1 cellular context compared by ENCODE assay signal in genomic region chr12:25713264-25713663, GRCh38.
TF ChIP-seq lines count a peak whose summit lies in the region.

No MANE protein-coding gene starts in this region.

TF ChIP-seq in GM12878, 131 proteins besides CTCF, POLR2A, EP300 and RAD21 (continued from another document):
- TF ChIP-seq SKIL (IDR thresholded peaks at IDR 0.05; ENCODE audit: low read depth, poor library complexity, severe bottlenecking): no peak
